In the genomic region with DNA sequence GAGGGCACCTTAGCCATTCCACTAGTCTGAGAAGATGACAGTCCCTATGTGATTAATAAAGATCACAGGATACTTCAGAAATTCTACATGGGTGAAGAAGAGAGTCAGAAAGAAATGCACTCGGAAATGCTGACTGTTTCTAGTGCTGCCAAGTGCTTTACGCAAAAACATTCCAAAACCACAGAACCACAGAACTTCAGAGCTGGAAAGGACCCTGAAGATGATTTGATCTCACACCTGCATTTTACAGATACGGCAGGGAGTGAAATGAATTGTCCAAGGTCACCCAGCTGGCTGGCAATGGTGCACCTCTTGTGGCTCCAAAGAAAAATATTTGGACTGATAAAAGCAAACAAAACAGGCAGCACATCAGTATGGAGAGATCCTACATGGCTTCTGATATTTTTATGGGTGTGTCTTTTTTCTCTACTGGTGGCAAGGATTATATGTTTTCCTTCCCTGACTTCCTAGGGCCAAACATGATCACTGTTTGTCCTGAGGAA, we compare ENCODE assay signal across 12 cellular contexts.
DNase-seq lines count a peak whose midpoint lies in the region; ATAC-seq and TF ChIP-seq lines count a peak whose summit lies in the region.
"Had no signal": no experiment of that assay in that cellular context is flagged by ENCODE, and none has a peak within 500 bp of the region (broad histone marks: within the 10 kb centered on the region; RNA-seq: fewer than 3 reads in every experiment).

No MANE protein-coding gene starts in this region.

- H2BK5ac ChIP-seq in trophoblast cell (ENCODE audit: low read depth, low read length, poor library complexity) = no peak overlapping the region

- no peak overlapping the region for H4K8ac ChIP-seq in trophoblast cell (ENCODE audit: low read depth, low read length)

- ATAC-seq in RWPE2 (ENCODE audit: low read depth) = no peak

- H3K79me2 ChIP-seq in GM23248 (ENCODE audit: insufficient read depth) = no peaks in the 10 kb centered on the region
- no peaks in the 10 kb centered on the region for H3K79me2 ChIP-seq in trophoblast cell (ENCODE audit: control insufficient read depth, insufficient read depth, low read length, poor library complexity)

- no peaks in the 10 kb centered on the region for H3K9me3 ChIP-seq in GM23248 (ENCODE audit: low read depth)
- no peaks in the 10 kb centered on the region for H3K9me3 ChIP-seq in RWPE2 (ENCODE audit: severe bottlenecking)
- peaks cover 2% of the 10 kb centered on the region for H3K9me3 ChIP-seq in trophoblast cell (ENCODE audit: insufficient read depth, low read depth, low read length)
- H3K9me3 ChIP-seq in effector memory CD4-positive, alpha-beta T cell (ENCODE audit: control insufficient read depth, low read length) = no peaks in the 10 kb centered on the region
- H3K9me3 ChIP-seq: left ventricle myocardium inferior had no signal

- H3K18ac ChIP-seq in trophoblast cell (ENCODE audit: low read length) = no peak overlapping the region

- H3K4me2 ChIP-seq in GM23248 (ENCODE audit: unreplicated experiment) (peak overlapping the region; percentile 70), trophoblast cell (ENCODE audit: low read length) (no peak overlapping the region)

- H3K27me3 ChIP-seq in GM23248 (replicated peaks; ENCODE audit: insufficient read depth) = no peaks in the 10 kb centered on the region
- no peaks in the 10 kb centered on the region for H3K27me3 ChIP-seq in RWPE2 (ENCODE audit: insufficient read depth, poor library complexity, severe bottlenecking)
- H3K27me3 ChIP-seq in trophoblast cell (ENCODE audit: insufficient read depth, low read length) = no peaks in the 10 kb centered on the region
- H3K27me3 ChIP-seq in effector memory CD4-positive, alpha-beta T cell (replicated peaks; ENCODE audit: control insufficient read depth, insufficient read depth, low read length, poor library complexity, severe bottlenecking) = no peaks in the 10 kb centered on the region

- no peak overlapping the region for H3K4ac ChIP-seq in trophoblast cell (ENCODE audit: low read depth, low read length)

- peak overlapping the region; percentile 79 for H3K27ac ChIP-seq in GM23248
- peak overlapping the region; percentile 33 for H3K27ac ChIP-seq in RWPE2 (ENCODE audit: poor library complexity, severe bottlenecking)
- H3K27ac ChIP-seq in trophoblast cell (ENCODE audit: low read depth, low read length) = peak overlapping the region; percentile 67
- H3K27ac ChIP-seq in effector memory CD4-positive, alpha-beta T cell (ENCODE audit: insufficient read depth, low read length, poor library complexity, severe bottlenecking) = no peak overlapping the region
- H3K27ac ChIP-seq: left ventricle myocardium inferior had no signal

- no peak overlapping the region for H2BK120ac ChIP-seq in trophoblast cell (ENCODE audit: insufficient read depth, low read length, poor library complexity)

- H3K9ac ChIP-seq in GM23248 (peak overlapping the region; percentile 45), trophoblast cell (ENCODE audit: low read length) (no peak overlapping the region)

- no peak overlapping the region for H2BK12ac ChIP-seq in trophoblast cell (ENCODE audit: low read length)

- no peak overlapping the region for H3K23ac ChIP-seq in trophoblast cell (ENCODE audit: low read length)

- peaks cover 21% of the 10 kb centered on the region for H3F3A ChIP-seq in GM23248 (ENCODE audit: insufficient read depth)

- in situ Hi-C loops in GM23248 (cut with MboI) = no loop called here

- H3K4me1 ChIP-seq in GM23248 (ENCODE audit: insufficient read depth) = peaks cover 23% of the 10 kb centered on the region
- peaks cover 10% of the 10 kb centered on the region for H3K4me1 ChIP-seq in RWPE2 (ENCODE audit: insufficient read depth, poor library complexity, severe bottlenecking)
- H3K4me1 ChIP-seq in trophoblast cell (ENCODE audit: control insufficient read depth in 1 of 2, insufficient read depth in 2 of 2, low read length in 2 of 2) = peaks cover 0 to 11% of the 10 kb centered on the region in 2 experiments
- H3K4me1 ChIP-seq in effector memory CD4-positive, alpha-beta T cell (ENCODE audit: control insufficient read depth, insufficient read depth, low read length, poor library complexity, severe bottlenecking) = no peaks in the 10 kb centered on the region
- H3K4me1 ChIP-seq: left ventricle myocardium inferior had no signal

- TF ChIP-seq CTCF in RWPE2 (IDR thresholded peaks at IDR 0.05; ENCODE audit: poor library complexity, severe bottlenecking) = no peak
- no peak for TF ChIP-seq CTCF in fibroblast of mammary gland (conservative IDR thresholded peaks at IDR 0.05; ENCODE audit: control insufficient read depth, insufficient read depth, low read depth, low read length)

- no peaks in the 10 kb centered on the region for H4K20me1 ChIP-seq in GM23248 (ENCODE audit: insufficient read depth)

- H3K14ac ChIP-seq in trophoblast cell (ENCODE audit: low read length) = no peak overlapping the region

- H2AK5ac ChIP-seq in trophoblast cell (ENCODE audit: low read length) = no peak overlapping the region

- no peak overlapping the region for H4K91ac ChIP-seq in trophoblast cell (ENCODE audit: low read depth, low read length)

- WGBS in GM23248 (ENCODE audit: low coverage in 1 of 2, low lambda C conversion rate in 2 of 2, missing lambda C conversion rate in 2 of 2), 2 experiments = 27 to 34% methylated on average over 3 of the region's 3 CpGs
- WGBS in trophoblast cell (ENCODE audit: extremely low coverage, insufficient coverage, insufficient read length) = no CpG with 5 or more reads among the region's 3 CpGs

- H2AFZ ChIP-seq in GM23248 = no peak overlapping the region
- H2AFZ ChIP-seq in trophoblast cell (ENCODE audit: insufficient read depth, low read length, poor library complexity) = no peak overlapping the region

- no peaks in the 10 kb centered on the region for H3K36me3 ChIP-seq in GM23248 (ENCODE audit: low read depth)
- no peaks in the 10 kb centered on the region for H3K36me3 ChIP-seq in RWPE2 (ENCODE audit: low read depth)
- peaks cover 0 to 3% of the 10 kb centered on the region in 2 experiments for H3K36me3 ChIP-seq in trophoblast cell (ENCODE audit: control insufficient read depth in 1 of 2, insufficient read depth in 2 of 2, low read length in 2 of 2)
- H3K36me3 ChIP-seq in effector memory CD4-positive, alpha-beta T cell (ENCODE audit: control insufficient read depth, insufficient read depth, low read length) = no peaks in the 10 kb centered on the region
- H3K36me3 ChIP-seq: left ventricle myocardium inferior had no signal

- H3K9me2 ChIP-seq in GM23248 (ENCODE audit: insufficient read depth) = no peaks in the 10 kb centered on the region

- DNase-seq in GM23248 = peak; percentile 68
- DNase-seq in RWPE2 (ENCODE audit: low spot score) = no peak
- DNase-seq in fibroblast of mammary gland (ENCODE audit: low read depth) = peak; percentile 63
- DNase-seq in trophoblast cell = no peak
- DNase-seq in effector memory CD4-positive, alpha-beta T cell = no peak
- no peak for DNase-seq in NCI-H128 (lab: John Stamatoyannopoulos, UW; ENCODE audit: unreplicated experiment)
- DNase-seq in hippocampal formation (lab: John Stamatoyannopoulos, UW) = no peak
- DNase-seq: activated CD4-positive, alpha-beta T cell treated with anti-CD3 and anti-CD28 coated beads, Interleukin-2, amount 10 ng/mL, durations not matched to agents 24 days and 14 days; DMS153; left ventricle myocardium inferior; posterior cingulate gyrus; stimulated activated CD4-positive, alpha-beta T cell treated with anti-CD3 and anti-CD28 coated beads, Interleukin-4, amount 100 ng/mL, for 4 hours had no signal

- no peaks in the 10 kb centered on the region for H3K79me1 ChIP-seq in trophoblast cell (ENCODE audit: low read length)

- H3K4me3 ChIP-seq in GM23248 (no peak overlapping the region), RWPE2 (ENCODE audit: severe bottlenecking) (no peak overlapping the region), fibroblast of mammary gland (ENCODE audit: control insufficient read depth, low read depth, low read length) (no peak overlapping the region), trophoblast cell (ENCODE audit: low read depth, low read length) (no peak overlapping the region)
- H3K4me3 ChIP-seq in effector memory CD4-positive, alpha-beta T cell (ENCODE audit: insufficient read depth, low read depth, low read length, poor library complexity, severe bottlenecking) = no peak overlapping the region
- H3K4me3 ChIP-seq: left ventricle myocardium inferior had no signal

- no peak overlapping the region for H4K12ac ChIP-seq in trophoblast cell (ENCODE audit: low read depth, low read length)

Comparison
In these comparisons a context has a peak if more than half of its experiments do, and no peak if none do; other contexts are left out.
1. DNase-seq: peak in GM23248 (single experiment) and fibroblast of mammary gland (single experiment); none in RWPE2 (single experiment), trophoblast cell (0 of 2), effector memory CD4-positive, alpha-beta T cell (0 of 3), NCI-H128 (single experiment) and hippocampal formation (0 of 2).